9 cellular contexts compared by ENCODE assay signal in genomic region chr11:118691926-118692830, GRCh38. TPM values are rescaled to one million over a fixed set of nuclear protein-coding genes. Genes with fewer than 3 reads are reported as not detected.
DNase-seq lines count a peak whose midpoint lies in the region; ATAC-seq, FAIRE-seq and TF ChIP-seq lines count a peak whose summit lies in the region.
"Had no signal": no experiment of that assay in that cellular context is flagged by ENCODE, and none has a peak within 500 bp of the region (broad histone marks: within the 10 kb centered on the region; RNA-seq: fewer than 3 reads in every experiment).

No MANE protein-coding gene starts in this region.

- DNase-seq in GM03348 (ENCODE audit: low spot score), result peak; percentile 55
- peak; percentile 22 for DNase-seq in RCC 7860 (ENCODE audit: low spot score)
- peak; percentile 49 to 69 for DNase-seq in activated naive CD4-positive, alpha-beta T cell treated with anti-CD3 and anti-CD28 coated beads, Interleukin-2, amount 50 U/mL, for 72 hours (ENCODE audit: low spot score in 2 of 2)
- DNase-seq in nephron progenitor cell, result no peak
- no peak for DNase-seq in chondrocyte (ENCODE audit: low spot score)
- no peak for DNase-seq in NCI-H526 treated with DMSO at 0.1 percent for 48 hours (lab: John Stamatoyannopoulos, UW)

- H3K27me3 Mint-ChIP-seq in nephron progenitor cell (ENCODE audit: low read depth, poor library complexity), result peaks cover 4% of the 10 kb centered on the region
- H3K27me3 Mint-ChIP-seq in chondrocyte (ENCODE audit: low read depth), result no peaks in the 10 kb centered on the region

- no peaks in the 10 kb centered on the region for H3K9me3 Mint-ChIP-seq in activated naive CD4-positive, alpha-beta T cell treated with anti-CD3 and anti-CD28 coated beads, Interleukin-2, amount 50 U/mL, for 72 hours
- H3K9me3 Mint-ChIP-seq in nephron progenitor cell, result no peaks in the 10 kb centered on the region
- no peaks in the 10 kb centered on the region for H3K9me3 Mint-ChIP-seq in chondrocyte (ENCODE audit: low read depth)

- H3K36me3 Mint-ChIP-seq in activated naive CD4-positive, alpha-beta T cell treated with anti-CD3 and anti-CD28 coated beads, Interleukin-2, amount 50 U/mL, for 72 hours, result no peaks in the 10 kb centered on the region
- H3K36me3 Mint-ChIP-seq in nephron progenitor cell (ENCODE audit: low read depth), result no peaks in the 10 kb centered on the region
- no peaks in the 10 kb centered on the region for H3K36me3 Mint-ChIP-seq in chondrocyte (ENCODE audit: low read depth)

- H3K4me1 Mint-ChIP-seq in nephron progenitor cell, result peaks cover 51% of the 10 kb centered on the region
- peaks cover 26% of the 10 kb centered on the region for H3K4me1 Mint-ChIP-seq in chondrocyte (ENCODE audit: low read depth)

- ATAC-seq in activated naive CD4-positive, alpha-beta T cell treated with anti-CD3 and anti-CD28 coated beads, Interleukin-2, amount 50 U/mL, for 72 hours, result peak; percentile 33 to 55
- ATAC-seq in GM18873 (IDR thresholded peaks at IDR 0.05; ENCODE audit: low FRiP score, unreplicated experiment) (no peak), GM21515 (IDR thresholded peaks at IDR 0.05; ENCODE audit: unreplicated experiment) (no peak)

- no peak for FAIRE-seq in RCC 7860 (lab: Jason Lieb, UNC)
- FAIRE-seq: endometrium had no signal

- TF ChIP-seq CTCF in nephron progenitor cell (IDR thresholded peaks at IDR 0.05) (no peak), chondrocyte (IDR thresholded peaks at IDR 0.05) (no peak)

- H3K4me3 Mint-ChIP-seq in nephron progenitor cell, result no peak overlapping the region
- H3K4me3 Mint-ChIP-seq in chondrocyte (ENCODE audit: unreplicated experiment), result no peak overlapping the region

- H3K27ac Mint-ChIP-seq in activated naive CD4-positive, alpha-beta T cell treated with anti-CD3 and anti-CD28 coated beads, Interleukin-2, amount 50 U/mL, for 72 hours, result peak overlapping the region in 1 of 2 donors; percentile 54
- H3K27ac Mint-ChIP-seq in nephron progenitor cell (peak overlapping the region; percentile 52), chondrocyte (ENCODE audit: unreplicated experiment) (no peak overlapping the region)

RNA-seq across cellular contexts. Expression of gene TREH, which starts 12.7 kb away (rescaled TPM):
- not detected for total RNA-seq in activated naive CD4-positive, alpha-beta T cell treated with anti-CD3 and anti-CD28 coated beads, Interleukin-2, amount 50 U/mL, for 72 hours
- not detected in 3 replicates for total RNA-seq in chondrocyte

Comparison
In these comparisons a context has a peak if more than half of its experiments do, and no peak if none do; other contexts are left out.
1. DNase-seq: peak in GM03348 (single experiment), RCC 7860 (single experiment) and activated naive CD4-positive, alpha-beta T cell treated with anti-CD3 and anti-CD28 coated beads, Interleukin-2, amount 50 U/mL, for 72 hours (2 of 2); none in nephron progenitor cell (single experiment), chondrocyte (single experiment) and NCI-H526 treated with DMSO at 0.1 percent for 48 hours (single experiment).
2. ATAC-seq: peak in activated naive CD4-positive, alpha-beta T cell treated with anti-CD3 and anti-CD28 coated beads, Interleukin-2, amount 50 U/mL, for 72 hours (2 of 2); none in GM18873 (single experiment) and GM21515 (single experiment).